17 cellular contexts compared by ENCODE assay signal in the genomic region with DNA sequence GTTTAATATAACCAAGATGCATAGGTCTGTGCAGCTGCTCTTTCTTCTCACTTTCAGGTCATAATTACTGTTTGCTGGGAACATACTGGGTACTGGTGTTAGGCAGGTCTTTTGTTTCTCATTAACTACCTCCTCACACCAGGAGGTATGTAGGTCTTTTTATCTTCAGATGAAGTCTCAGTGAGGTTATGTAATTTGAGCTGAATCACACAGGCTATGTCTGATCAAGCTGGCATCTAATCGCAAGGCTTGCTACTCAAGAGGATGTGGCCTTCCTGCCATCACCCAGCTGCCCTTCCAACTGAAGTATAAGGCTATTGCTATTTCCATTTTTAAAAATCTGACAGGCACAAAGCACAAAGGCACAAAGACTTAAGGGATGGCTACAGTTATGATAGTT.
DNase-seq lines count a peak whose midpoint lies in the region; ATAC-seq and TF ChIP-seq lines count a peak whose summit lies in the region.
"Had no signal": no experiment of that assay in that cellular context is flagged by ENCODE, and none has a peak within 500 bp of the region (broad histone marks: within the 10 kb centered on the region; RNA-seq: fewer than 3 reads in every experiment).

No MANE protein-coding gene starts in this region.

- H4K20me1 ChIP-seq in hepatocyte (ENCODE audit: insufficient read depth, poor library complexity, severe bottlenecking): no peaks in the 10 kb centered on the region

- no peaks in the 10 kb centered on the region for H3K9me3 Mint-ChIP-seq in CD8-positive, alpha-beta memory T cell

- peaks cover 56% of the 10 kb centered on the region for H3K4me1 ChIP-seq in CD8-positive, alpha-beta memory T cell (ENCODE audit: insufficient read depth, low read length)
- H3K4me1 ChIP-seq in hepatocyte (ENCODE audit: insufficient read depth): no peaks in the 10 kb centered on the region
- H3K4me1 ChIP-seq: sigmoid colon had no signal

- no peak overlapping the region for H3K4me3 ChIP-seq in CD8-positive, alpha-beta memory T cell (ENCODE audit: low read length)
- no peak overlapping the region for H3K4me3 ChIP-seq in epithelial cell of proximal tubule (ENCODE audit: low read depth, low read length)
- no peak overlapping the region for H3K4me3 ChIP-seq in hepatocyte
- H3K4me3 ChIP-seq: GM12878, sigmoid colon had no signal

- H3K4me1 Mint-ChIP-seq in CD8-positive, alpha-beta memory T cell: peaks cover 73 to 92% (median 91%) of the 10 kb centered on the region in 3 donors

- H3K27me3 ChIP-seq in CD8-positive, alpha-beta memory T cell (ENCODE audit: insufficient read depth, low read length, poor library complexity, severe bottlenecking): no peaks in the 10 kb centered on the region
- H3K27me3 ChIP-seq in hepatocyte: no peaks in the 10 kb centered on the region
- H3K27me3 ChIP-seq: sigmoid colon had no signal

- no peaks in the 10 kb centered on the region for H3K9me2 ChIP-seq in hepatocyte (replicated peaks; ENCODE audit: insufficient read depth)

- CTCF ChIA-PET in CD8-positive, alpha-beta memory T cell (lab: Charles Lee): interaction anchor here (0.9 kb wide), 1 partner anchor 63 kb away, joined by 4 read pairs; no protein-coding TSS in a partner anchor

- H3K4me3 Mint-ChIP-seq in CD8-positive, alpha-beta memory T cell: no peak overlapping the region

- H3K36me3 ChIP-seq in CD8-positive, alpha-beta memory T cell (ENCODE audit: insufficient read depth, low read length): no peaks in the 10 kb centered on the region
- H3K36me3 ChIP-seq in hepatocyte (replicated peaks; ENCODE audit: insufficient read depth, low read depth): no peaks in the 10 kb centered on the region
- H3K36me3 ChIP-seq: sigmoid colon had no signal

- no peak overlapping the region for H3K4me2 ChIP-seq in hepatocyte

- no peak overlapping the region for H2AFZ ChIP-seq in hepatocyte

- H3K27ac ChIP-seq in CD8-positive, alpha-beta memory T cell (ENCODE audit: low read depth, low read length): no peak overlapping the region
- no peak overlapping the region for H3K27ac ChIP-seq in hepatocyte
- H3K27ac ChIP-seq: sigmoid colon had no signal

- DNase-seq in CD8-positive, alpha-beta memory T cell: no peak
- peak; percentile 6 for DNase-seq in HK-2 (ENCODE audit: unreplicated experiment)
- peak; percentile 84 for DNase-seq in NCI-H345 (lab: John Stamatoyannopoulos, UW)
- peak; percentile 67 for DNase-seq in epithelial cell of proximal tubule (ENCODE audit: low read depth)
- no peak for DNase-seq in activated gamma-delta T cell (lab: John Stamatoyannopoulos, UW)
- no peak for DNase-seq in hepatocyte (ENCODE audit: low spot score)
- no peak for DNase-seq in globus pallidus (ENCODE audit: low spot score)
- DNase-seq: activated CD4-positive, alpha-beta T cell treated with anti-CD3 and anti-CD28 coated beads for 1 hour; activated gamma-delta T cell treated with Interleukin-2 at 50 U/mL for 16 hours; cerebellar nuclear complex; IMR-90; NCI-H526 treated with DMSO at 0.1 percent for 48 hours; Right ventricle myocardium superior; sigmoid colon had no signal

- ATAC-seq in GM21515 (IDR thresholded peaks at IDR 0.05; ENCODE audit: unreplicated experiment): no peak
- ATAC-seq: esophagus mucosa, GM12878 had no signal

- H3K9me3 ChIP-seq in CD8-positive, alpha-beta memory T cell (ENCODE audit: low read length): no peaks in the 10 kb centered on the region
- H3K9me3 ChIP-seq in hepatocyte (ENCODE audit: low read depth): peaks cover 5% of the 10 kb centered on the region
- H3K9me3 ChIP-seq: sigmoid colon had no signal

- no peaks in the 10 kb centered on the region for H3K27me3 Mint-ChIP-seq in CD8-positive, alpha-beta memory T cell

- POLR2A ChIA-PET in CD8-positive, alpha-beta memory T cell (lab: Charles Lee): no interaction called here

- peaks cover 7 to 37% (median 8%) of the 10 kb centered on the region in 3 donors for H3K36me3 Mint-ChIP-seq in CD8-positive, alpha-beta memory T cell

- H3K79me2 ChIP-seq in hepatocyte: no peaks in the 10 kb centered on the region

- peak overlapping the region in 6 of 8 donors; percentile 3 to 78 (median 40) for H3K27ac Mint-ChIP-seq in CD8-positive, alpha-beta memory T cell

- 65% methylated on average over 1 of the region's 1 CpG for WGBS in hepatocyte (ENCODE audit: low lambda C conversion rate, missing lambda C conversion rate)

- TF ChIP-seq CTCF in epithelial cell of proximal tubule (conservative IDR thresholded peaks at IDR 0.05; ENCODE audit: low read depth, low read length) (no peak), hepatocyte (IDR thresholded peaks at IDR 0.05; ENCODE audit: poor library complexity) (no peak)

Comparison
In these comparisons a context has a peak if more than half of its experiments do, and no peak if none do; other contexts are left out.
1. DNase-seq: peak in HK-2 (single experiment), NCI-H345 (single experiment) and epithelial cell of proximal tubule (single experiment); none in CD8-positive, alpha-beta memory T cell (0 of 5), activated gamma-delta T cell (single experiment), hepatocyte (single experiment) and globus pallidus (single experiment).